1 cellular context compared by ENCODE assay signal in genomic region chr16:68448360-68448970, GRCh38.
A peak's percentile ranks its signal among the peaks of the same experiment; 100 is the strongest.
TF ChIP-seq lines count a peak whose summit lies in the region.

SMPD3 (minus strand) TSS chr16:68448508; CDS start chr16:68372181, 76,327 bp downstream.

TF ChIP-seq in K562, 482 proteins besides CTCF, POLR2A, EP300 and RAD21 (continued from another document and continues in another):
- TF ChIP-seq ATF2 (CRISPR knock-in tag; IDR thresholded peaks at IDR 0.05) (no peak), EHMT2 (IDR thresholded peaks at IDR 0.05) (peak; percentile 90), SRSF7 (optimal IDR thresholded peaks at IDR 0.05; ENCODE audit: low read depth, low read length) (no peak), DNMT1 (IDR thresholded peaks at IDR 0.05) (no peak), DDX20 (tag; IDR thresholded peaks at IDR 0.05; ENCODE audit: low read depth) (no peak), FIP1L1 (IDR thresholded peaks at IDR 0.05; ENCODE audit: low read depth, low read length, poor library complexity, severe bottlenecking) (no peak), NR0B1 (IDR thresholded peaks at IDR 0.05; ENCODE audit: partially characterized antibody) (no peak), GMEB1 (CRISPR knock-in tag; IDR thresholded peaks at IDR 0.05) (0 out of 2 replicates have a peak, but pooled peaks have one; percentile 18), RFX7 (CRISPR knock-in tag; IDR thresholded peaks at IDR 0.05) (no peak), HDAC3 (IDR thresholded peaks at IDR 0.05; ENCODE audit: borderline replicate concordance, partially characterized antibody) (no peak), ZMIZ1 (IDR thresholded peaks at IDR 0.05; ENCODE audit: low read depth in 2 of 2, low read length in 2 of 2) (no peak), E4F1 (CRISPR knock-in tag; IDR thresholded peaks at IDR 0.05; ENCODE audit: borderline replicate concordance) (no peak), KDM4B (IDR thresholded peaks at IDR 0.05; ENCODE audit: borderline replicate concordance in 2 of 2, low read depth in 1 of 2) (no peak), ASH1L (IDR thresholded peaks at IDR 0.05; ENCODE audit: borderline replicate concordance, low read depth, partially characterized antibody) (no peak), HMG20A (CRISPR knock-in tag; conservative IDR thresholded peaks at IDR 0.05) (no peak), ZNF395 (CRISPR knock-in tag; IDR thresholded peaks at IDR 0.05) (peak; percentile 58; the same call in 1 of the 2 replicates), RB1 (IDR thresholded peaks at IDR 0.05; ENCODE audit: low read depth) (0 out of 2 replicates have a peak, but pooled peaks have one; percentile 42), CBX3 (IDR thresholded peaks at IDR 0.05; ENCODE audit: borderline replicate concordance in 1 of 2, low read length in 2 of 2) (no peak), ZNF780A (CRISPR knock-in tag; IDR thresholded peaks at IDR 0.05) (no peak), MECOM (CRISPR knock-in tag; IDR thresholded peaks at IDR 0.05) (no peak), POLR2AphosphoS5 (IDR thresholded peaks at IDR 0.05; ENCODE audit: control insufficient read depth, insufficient read depth, low read depth, low read length) (no peak), ZNF740 (CRISPR knock-in tag; IDR thresholded peaks at IDR 0.05) (no peak), ZNF740 (tag; IDR thresholded peaks at IDR 0.05) (no peak), CHD2 (IDR thresholded peaks at IDR 0.05; ENCODE audit: low read depth, low read length) (peak; percentile 61; the same call in 1 of the 2 replicates), ZNF407 (IDR thresholded peaks at IDR 0.05; ENCODE audit: low read depth) (no peak), EP400 (IDR thresholded peaks at IDR 0.05) (no peak), PKNOX1 (IDR thresholded peaks at IDR 0.05) (no peak), ERF (CRISPR knock-in tag; IDR thresholded peaks at IDR 0.05) (no peak), ZNF57 (CRISPR knock-in tag; IDR thresholded peaks at IDR 0.05) (no peak)
